In the genomic region with DNA sequence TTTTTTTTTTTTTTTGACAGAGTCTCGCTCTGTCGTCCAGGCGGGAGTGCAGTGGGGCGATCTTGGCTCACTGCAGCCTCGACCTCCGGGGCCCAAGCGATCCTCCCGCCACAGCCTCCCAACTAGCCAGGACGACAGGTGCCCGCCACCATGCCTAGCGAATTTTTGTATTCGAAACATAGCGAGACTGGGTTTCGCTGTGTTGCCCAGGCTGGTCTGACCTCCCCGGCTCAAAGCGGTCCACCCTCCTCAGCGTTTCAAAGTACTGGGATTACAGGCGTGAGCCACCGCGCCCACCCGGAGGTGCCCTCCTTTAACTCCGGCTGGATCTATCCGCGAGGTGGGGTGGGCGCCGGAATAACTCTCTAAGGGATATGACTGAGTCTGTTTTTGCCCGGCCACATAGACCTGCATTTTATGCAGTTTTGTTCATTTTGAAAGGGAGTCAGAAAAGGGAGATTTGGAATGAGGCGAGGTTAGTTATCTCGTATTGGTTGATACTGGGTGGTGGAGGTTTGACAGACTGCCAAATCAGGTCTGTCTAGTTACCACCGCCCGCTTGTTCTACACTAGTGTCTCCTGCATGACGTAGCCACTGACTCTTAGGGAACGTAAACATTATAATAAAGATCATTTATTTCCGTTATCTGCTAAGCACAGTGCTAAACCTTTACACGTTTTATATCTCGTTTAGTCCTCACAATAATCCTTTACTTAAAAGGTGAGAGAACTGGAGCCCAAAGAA, we compare ENCODE assay signal across 8 cellular contexts. TPM values are rescaled to one million over a fixed set of nuclear protein-coding genes. Genes with fewer than 3 reads are reported as not detected.
DNase-seq lines count a peak whose midpoint lies in the region; ATAC-seq and TF ChIP-seq lines count a peak whose summit lies in the region.

No MANE protein-coding gene starts in this region.

- H3K27me3 Mint-ChIP-seq in activated CD8-positive, alpha-beta memory T cell treated with anti-CD3 and anti-CD28 coated beads, Interleukin-2, amount 10 ng/mL, durations not matched to agents 7 days and 5 days = no peaks in the 10 kb centered on the region

- H3K4me1 Mint-ChIP-seq in activated CD8-positive, alpha-beta memory T cell treated with anti-CD3 and anti-CD28 coated beads, Interleukin-2, amount 10 ng/mL, durations not matched to agents 7 days and 5 days = peaks cover 29% of the 10 kb centered on the region

- H3K27ac ChIP-seq in tibial artery = peak overlapping the region in 1 of 2 donors; percentile 90

- peaks cover 4% of the 10 kb centered on the region for H3K36me3 ChIP-seq in adipocyte (ENCODE audit: control insufficient read depth, insufficient read depth, low read length, severe bottlenecking)
- H3K36me3 ChIP-seq in tibial artery = peaks cover 5 to 11% (median 7%) of the 10 kb centered on the region in 3 donors

- peaks cover 20% of the 10 kb centered on the region for H3K4me1 ChIP-seq in adipocyte (ENCODE audit: control insufficient read depth, insufficient read depth, low read length)
- H3K4me1 ChIP-seq in tibial artery = peaks cover 0 to 24% (median 17%) of the 10 kb centered on the region in 4 donors

- intact Hi-C loops in left colon (cut with DNase I, micrococcal nuclease) (no loop called here), tibial artery (cut with DNase I; ENCODE audit: low total_unique reads) (loop anchor here (5.0 kb wide), 2 partner anchors 127 to 618 kb away; a partner anchor contains a TSS)

- DNase-seq in activated CD8-positive, alpha-beta memory T cell treated with anti-CD3 and anti-CD28 coated beads, Interleukin-2, amount 10 ng/mL, durations not matched to agents 7 days and 5 days = no peak
- no peak for DNase-seq in activated CD8-positive, alpha-beta memory T cell treated with anti-CD3 and anti-CD28 coated beads, Interleukin-2, amount 50 U/mL, for 4 hours
- no peak for DNase-seq in adipocyte (ENCODE audit: low read depth)
- DNase-seq in left colon = peak; percentile 34 to 38
- DNase-seq in tibial artery = peak in 1 of 2 donors; percentile 66
- no peak for DNase-seq in NCI-H1694 treated with DMSO at 0.1 percent for 48 hours (lab: John Stamatoyannopoulos, UW)
- no peak for DNase-seq in stimulated activated CD4-positive, alpha-beta T cell treated with anti-CD3 and anti-CD28 coated beads, Interleukin-4, amount 100 ng/mL, for 24 hours

- H3K4me3 ChIP-seq in adipocyte (ENCODE audit: low read length) (peak overlapping the region; percentile 96), tibial artery (peak overlapping the region; percentile 76)

- no peak for TF ChIP-seq CTCF in tibial artery (IDR thresholded peaks at IDR 0.05)

- peak overlapping the region; percentile 59 for H3K27ac Mint-ChIP-seq in activated CD8-positive, alpha-beta memory T cell treated with anti-CD3 and anti-CD28 coated beads, Interleukin-2, amount 10 ng/mL, durations not matched to agents 7 days and 5 days

- no peak for ATAC-seq in activated CD8-positive, alpha-beta memory T cell treated with anti-CD3 and anti-CD28 coated beads, Interleukin-2, amount 10 ng/mL, durations not matched to agents 7 days and 5 days
- peak; percentile 33 for ATAC-seq in left colon
- no peak for ATAC-seq in GM18858 (IDR thresholded peaks at IDR 0.05; ENCODE audit: unreplicated experiment)

- H3K27me3 ChIP-seq in adipocyte (replicated peaks; ENCODE audit: control insufficient read depth, insufficient read depth, low read length) (no peaks in the 10 kb centered on the region), tibial artery (no peaks in the 10 kb centered on the region)

- peaks cover 29% of the 10 kb centered on the region for H3K36me3 Mint-ChIP-seq in activated CD8-positive, alpha-beta memory T cell treated with anti-CD3 and anti-CD28 coated beads, Interleukin-2, amount 10 ng/mL, durations not matched to agents 7 days and 5 days

- H3K9me3 Mint-ChIP-seq in activated CD8-positive, alpha-beta memory T cell treated with anti-CD3 and anti-CD28 coated beads, Interleukin-2, amount 10 ng/mL, durations not matched to agents 7 days and 5 days (ENCODE audit: low read depth) = no peaks in the 10 kb centered on the region

- CTCF ChIA-PET in activated CD8-positive, alpha-beta memory T cell treated with anti-CD3 and anti-CD28 coated beads, Interleukin-2, amount 10 ng/mL, durations not matched to agents 7 days and 5 days (lab: Charles Lee) = no interaction called here

- peak overlapping the region; percentile 92 for H3K9ac ChIP-seq in adipocyte (ENCODE audit: low read length)

- H3K9me3 ChIP-seq in adipocyte (ENCODE audit: control insufficient read depth, low read length) = no peaks in the 10 kb centered on the region
- H3K9me3 ChIP-seq in tibial artery = no peaks in the 10 kb centered on the region

- peak overlapping the region; percentile 100 for H3K4me3 Mint-ChIP-seq in activated CD8-positive, alpha-beta memory T cell treated with anti-CD3 and anti-CD28 coated beads, Interleukin-2, amount 10 ng/mL, durations not matched to agents 7 days and 5 days

RNA-seq across cellular contexts. Expression of a gene that starts 0.9 kb away (rescaled TPM):
- total RNA-seq in activated CD8-positive, alpha-beta memory T cell treated with anti-CD3 and anti-CD28 coated beads, Interleukin-2, amount 10 ng/mL, durations not matched to agents 7 days and 5 days = 100 to 1,000 TPM; 170 to 245 TPM
- 10 to 100 TPM; 62.9 to 69.6 TPM for total RNA-seq in left colon

RNA-seq across cellular contexts. Expression of a gene that starts 16.1 kb away (rescaled TPM):
- total RNA-seq in activated CD8-positive, alpha-beta memory T cell treated with anti-CD3 and anti-CD28 coated beads, Interleukin-2, amount 10 ng/mL, durations not matched to agents 7 days and 5 days = 10 to 100 TPM; 27.4 to 33.0 TPM
- total RNA-seq in left colon = 10 to 100 TPM; 25.0 to 29.4 TPM

RNA-seq across cellular contexts. Expression of a gene that starts 35.5 kb away (rescaled TPM):
- 1 to 10 TPM; 4.8 TPM for total RNA-seq in activated CD8-positive, alpha-beta memory T cell treated with anti-CD3 and anti-CD28 coated beads, Interleukin-2, amount 10 ng/mL, durations not matched to agents 7 days and 5 days
- total RNA-seq in left colon = 1 to 10 TPM in 1 of 2 donors, under 1 TPM in 1; 0.73 to 1.2 TPM

Comparison
In these comparisons a context has a peak if more than half of its experiments do, and no peak if none do; other contexts are left out.
1. DNase-seq: peak in left colon (2 of 2); none in activated CD8-positive, alpha-beta memory T cell treated with anti-CD3 and anti-CD28 coated beads, Interleukin-2, amount 10 ng/mL, durations not matched to agents 7 days and 5 days (single experiment), activated CD8-positive, alpha-beta memory T cell treated with anti-CD3 and anti-CD28 coated beads, Interleukin-2, amount 50 U/mL, for 4 hours (single experiment), adipocyte (single experiment), NCI-H1694 treated with DMSO at 0.1 percent for 48 hours (single experiment) and stimulated activated CD4-positive, alpha-beta T cell treated with anti-CD3 and anti-CD28 coated beads, Interleukin-4, amount 100 ng/mL, for 24 hours (single experiment).